In genomic region chr5:176816791-176817272, GRCh38 we compare ENCODE assay signal across 16 cellular contexts. TPM values are rescaled to one million over a fixed set of nuclear protein-coding genes. Genes with fewer than 3 reads are reported as not detected.
DNase-seq lines count a peak whose midpoint lies in the region; ATAC-seq and TF ChIP-seq lines count a peak whose summit lies in the region.
"Had no signal": no experiment of that assay in that cellular context is flagged by ENCODE, and none has a peak within 500 bp of the region (broad histone marks: within the 10 kb centered on the region; RNA-seq: fewer than 3 reads in every experiment).

No MANE protein-coding gene starts in this region.

- no peak overlapping the region for H3K27ac Mint-ChIP-seq in activated CD8-positive, alpha-beta T cell treated with anti-CD3 and anti-CD28 coated beads for 36 hours
- no peak overlapping the region for H3K27ac Mint-ChIP-seq in activated CD8-positive, alpha-beta T cell treated with anti-CD3 and anti-CD28 coated beads, Interleukin-2, amount 10 ng/mL, durations not matched to agents 7 days and 5 days
- H3K27ac Mint-ChIP-seq in brain (peak overlapping the region in 2 of 5 experiments; percentile 73 to 87), nephron progenitor cell (no peak overlapping the region)

- H3K36me3 ChIP-seq in HUES6 (ENCODE audit: control insufficient read depth, insufficient read depth, low read length) (no peaks in the 10 kb centered on the region), esophagus muscularis mucosa (no peaks in the 10 kb centered on the region), ascending aorta (no peaks in the 10 kb centered on the region)
- H3K36me3 ChIP-seq: right lobe of liver had no signal

- H3K9ac ChIP-seq in HUES6 (ENCODE audit: low read length): no peak overlapping the region
- H3K9ac ChIP-seq: GM23248 had no signal

- H3K4me3 ChIP-seq in HUES6 (ENCODE audit: low read depth, low read length) (peak overlapping the region; percentile 52), esophagus muscularis mucosa (no peak overlapping the region), ascending aorta (no peak overlapping the region)

- H3K27me3 ChIP-seq in HUES6 (ENCODE audit: control insufficient read depth, insufficient read depth, low read length) (peaks cover 92% of the 10 kb centered on the region), esophagus muscularis mucosa (peaks cover 0 to 97% (median 46%) of the 10 kb centered on the region in 4 donors), ascending aorta (peaks cover 19% of the 10 kb centered on the region)

- POLR2A ChIA-PET in activated CD8-positive, alpha-beta T cell treated with anti-CD3 and anti-CD28 coated beads for 36 hours (lab: Charles Lee): no interaction called here
- POLR2A ChIA-PET in activated CD8-positive, alpha-beta T cell treated with anti-CD3 and anti-CD28 coated beads, Interleukin-2, amount 10 ng/mL, durations not matched to agents 7 days and 5 days (lab: Charles Lee): no interaction called here

- TF ChIP-seq CTCF in activated CD8-positive, alpha-beta T cell treated with anti-CD3 and anti-CD28 coated beads for 36 hours (IDR thresholded peaks at IDR 0.05): no peak
- TF ChIP-seq CTCF in brain (conservative IDR thresholded peaks at IDR 0.05) (no peak), nephron progenitor cell (IDR thresholded peaks at IDR 0.05) (no peak), esophagus muscularis mucosa (IDR thresholded peaks at IDR 0.05) (no peak), ascending aorta (IDR thresholded peaks at IDR 0.05) (no peak)

- no peaks in the 10 kb centered on the region for H3K36me3 Mint-ChIP-seq in activated CD8-positive, alpha-beta T cell treated with anti-CD3 and anti-CD28 coated beads for 36 hours (ENCODE audit: low read depth)
- no peaks in the 10 kb centered on the region for H3K36me3 Mint-ChIP-seq in activated CD8-positive, alpha-beta T cell treated with anti-CD3 and anti-CD28 coated beads, Interleukin-2, amount 10 ng/mL, durations not matched to agents 7 days and 5 days (ENCODE audit: low read depth)
- peaks cover 5% of the 10 kb centered on the region for H3K36me3 Mint-ChIP-seq in brain
- no peaks in the 10 kb centered on the region for H3K36me3 Mint-ChIP-seq in nephron progenitor cell (ENCODE audit: low read depth)

- H3K9me3 Mint-ChIP-seq in activated CD8-positive, alpha-beta T cell treated with anti-CD3 and anti-CD28 coated beads for 36 hours: no peaks in the 10 kb centered on the region
- H3K9me3 Mint-ChIP-seq in activated CD8-positive, alpha-beta T cell treated with anti-CD3 and anti-CD28 coated beads, Interleukin-2, amount 10 ng/mL, durations not matched to agents 7 days and 5 days (ENCODE audit: insufficient read depth): no peaks in the 10 kb centered on the region
- H3K9me3 Mint-ChIP-seq in brain (peaks cover 0 to 11% (median 5%) of the 10 kb centered on the region in 5 experiments), nephron progenitor cell (no peaks in the 10 kb centered on the region)

- no peak for ATAC-seq in activated CD8-positive, alpha-beta T cell treated with anti-CD3 and anti-CD28 coated beads for 36 hours
- no peak for ATAC-seq in activated CD8-positive, alpha-beta T cell treated with anti-CD3 and anti-CD28 coated beads, Interleukin-2, amount 10 ng/mL, durations not matched to agents 7 days and 5 days
- ATAC-seq: right lobe of liver had no signal

- peaks cover 12% of the 10 kb centered on the region for H3K4me1 Mint-ChIP-seq in activated CD8-positive, alpha-beta T cell treated with anti-CD3 and anti-CD28 coated beads for 36 hours (ENCODE audit: low read depth)
- H3K4me1 Mint-ChIP-seq in activated CD8-positive, alpha-beta T cell treated with anti-CD3 and anti-CD28 coated beads, Interleukin-2, amount 10 ng/mL, durations not matched to agents 7 days and 5 days (ENCODE audit: low read depth): peaks cover 18% of the 10 kb centered on the region
- H3K4me1 Mint-ChIP-seq in brain (peaks cover 57% of the 10 kb centered on the region), nephron progenitor cell (peaks cover 5% of the 10 kb centered on the region)

- no peak for TF ChIP-seq POLR2A in esophagus muscularis mucosa (IDR thresholded peaks at IDR 0.05; ENCODE audit: low read depth)

- H3K9me3 ChIP-seq in HUES6 (ENCODE audit: control insufficient read depth, insufficient read depth, low read depth, low read length) (no peaks in the 10 kb centered on the region), esophagus muscularis mucosa (no peaks in the 10 kb centered on the region), ascending aorta (no peaks in the 10 kb centered on the region)
- H3K9me3 ChIP-seq: right lobe of liver had no signal

- peak overlapping the region; percentile 37 for H3K4me3 Mint-ChIP-seq in activated CD8-positive, alpha-beta T cell treated with anti-CD3 and anti-CD28 coated beads for 36 hours
- no peak overlapping the region for H3K4me3 Mint-ChIP-seq in activated CD8-positive, alpha-beta T cell treated with anti-CD3 and anti-CD28 coated beads, Interleukin-2, amount 10 ng/mL, durations not matched to agents 7 days and 5 days
- H3K4me3 Mint-ChIP-seq in brain: peak overlapping the region; percentile 67 to 79 (median 76)
- peak overlapping the region; percentile 70 for H3K4me3 Mint-ChIP-seq in nephron progenitor cell

- WGBS in esophagus muscularis mucosa: 53% methylated on average over 6 of the region's 7 CpGs

- CTCF ChIA-PET in activated CD8-positive, alpha-beta T cell treated with anti-CD3 and anti-CD28 coated beads for 36 hours (lab: Charles Lee): interaction anchor here (1.0 to 5.3 kb wide), 2 partner anchors 12 to 157 kb away, joined by 3 to 33 read pairs; no protein-coding TSS in a partner anchor
- CTCF ChIA-PET in activated CD8-positive, alpha-beta T cell treated with anti-CD3 and anti-CD28 coated beads, Interleukin-2, amount 10 ng/mL, durations not matched to agents 7 days and 5 days (lab: Charles Lee): interaction anchor here (0.9 kb wide), 1 partner anchor 156 kb away, joined by 3 read pairs; no protein-coding TSS in a partner anchor

- intact Hi-C loops in activated CD8-positive, alpha-beta T cell treated with anti-CD3 and anti-CD28 coated beads for 36 hours (cut with micrococcal nuclease): no loop called here
- intact Hi-C loops in esophagus muscularis mucosa (cut with DNase I) (no loop called here), ascending aorta (cut with DNase I) (no loop called here)

- H3K27me3 Mint-ChIP-seq in activated CD8-positive, alpha-beta T cell treated with anti-CD3 and anti-CD28 coated beads for 36 hours: peaks cover 63% of the 10 kb centered on the region
- H3K27me3 Mint-ChIP-seq in activated CD8-positive, alpha-beta T cell treated with anti-CD3 and anti-CD28 coated beads, Interleukin-2, amount 10 ng/mL, durations not matched to agents 7 days and 5 days (ENCODE audit: low read depth): peaks cover 58% of the 10 kb centered on the region
- H3K27me3 Mint-ChIP-seq in brain (peaks cover 25% of the 10 kb centered on the region), nephron progenitor cell (ENCODE audit: low read depth, poor library complexity) (peaks cover 97% of the 10 kb centered on the region)

- H3K4me1 ChIP-seq in HUES6 (ENCODE audit: control insufficient read depth, insufficient read depth, low read length): peaks cover 18% of the 10 kb centered on the region
- H3K4me1 ChIP-seq in esophagus muscularis mucosa: peaks cover 8 to 21% (median 14%) of the 10 kb centered on the region in 4 donors
- no peaks in the 10 kb centered on the region for H3K4me1 ChIP-seq in ascending aorta

- H3K27ac ChIP-seq in HUES6 (ENCODE audit: low read depth, low read length): no peak overlapping the region
- no peak overlapping the region for H3K27ac ChIP-seq in esophagus muscularis mucosa (replicated peaks in 1 of 4)
- H3K27ac ChIP-seq in ascending aorta: no peak overlapping the region
- H3K27ac ChIP-seq: GM23248, right lobe of liver had no signal

- DNase-seq in activated CD8-positive, alpha-beta T cell treated with anti-CD3 and anti-CD28 coated beads for 36 hours: no peak
- DNase-seq in activated CD8-positive, alpha-beta T cell treated with anti-CD3 and anti-CD28 coated beads, Interleukin-2, amount 10 ng/mL, durations not matched to agents 7 days and 5 days: no peak
- DNase-seq in nephron progenitor cell (no peak), esophagus muscularis mucosa (ENCODE audit: extremely low spot score) (no peak), SKM-1 treated with dmso at 0.1 percent for 144 hours (lab: John Stamatoyannopoulos, UW; ENCODE audit: unreplicated experiment) (no peak), ascending aorta (ENCODE audit: low spot score in 2 of 2) (no peak)
- DNase-seq: amniotic stem cell; EL; GM23248; Kasumi-1; right lobe of liver; stimulated activated naive CD4-positive, alpha-beta T cell treated with Interleukin-2 at 50 U/mL for 16 hours had no signal

- no peak for TF ChIP-seq EP300 in esophagus muscularis mucosa (IDR thresholded peaks at IDR 0.05)

RNA-seq across cellular contexts. Expression of gene UNC5A, which starts 6.5 kb away (rescaled TPM):
- total RNA-seq in activated CD8-positive, alpha-beta T cell treated with anti-CD3 and anti-CD28 coated beads for 36 hours: not detected
- total RNA-seq in activated CD8-positive, alpha-beta T cell treated with anti-CD3 and anti-CD28 coated beads, Interleukin-2, amount 10 ng/mL, durations not matched to agents 7 days and 5 days: not detected
- polyA plus RNA-seq in brain (ENCODE audit: insufficient read depth, low read depth, low replicate concordance): 50.6 TPM
- total RNA-seq in esophagus muscularis mucosa (not detected), ascending aorta (not detected)
- total RNA-seq: fibroblast of villous mesenchyme, GM23248, right lobe of liver had no signal
- polyA plus RNA-seq: GM23248, keratinocyte had no signal
